In the genomic region with DNA sequence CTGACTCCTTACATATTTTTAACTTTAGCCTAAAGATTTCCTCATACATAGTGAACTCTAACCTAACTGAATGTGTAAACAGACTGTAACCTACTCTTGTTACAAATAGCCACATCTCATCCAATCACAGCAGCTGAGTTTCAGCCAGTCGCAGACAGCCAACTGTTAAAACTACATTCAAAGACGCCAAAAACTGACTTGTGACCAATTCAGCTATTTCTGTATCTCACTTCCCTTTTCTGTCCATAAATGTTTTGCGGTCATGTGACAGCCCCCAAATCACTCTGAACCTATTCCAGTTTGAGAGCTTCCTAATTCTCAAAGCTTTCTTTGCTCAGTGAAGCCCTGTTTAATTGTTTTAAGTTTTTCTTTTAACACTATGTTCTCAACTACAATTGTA, we compare ENCODE assay signal across 15 cellular contexts.
DNase-seq lines count a peak whose midpoint lies in the region; ATAC-seq and TF ChIP-seq lines count a peak whose summit lies in the region.
"Had no signal": no experiment of that assay in that cellular context is flagged by ENCODE, and none has a peak within 500 bp of the region (broad histone marks: within the 10 kb centered on the region; RNA-seq: fewer than 3 reads in every experiment).

No MANE protein-coding gene starts in this region.

- no peaks in the 10 kb centered on the region for H3F3A ChIP-seq in SK-N-SH (replicated peaks; ENCODE audit: insufficient read depth)

- POLR2A ChIA-PET in SK-N-SH (lab: Yijun Ruan, JAX), result no interaction called here

- ATAC-seq in HG02623 (IDR thresholded peaks at IDR 0.05; ENCODE audit: unreplicated experiment) (peak; percentile 63), HG03439 (IDR thresholded peaks at IDR 0.05; ENCODE audit: unreplicated experiment) (no peak), left ventricle myocardium superior (no peak)
- ATAC-seq: activated CD4-positive, alpha-beta T cell treated with anti-CD3 and anti-CD28 coated beads for 36 hours had no signal

- peak overlapping the region in 9 of 11 experiments; percentile 3 to 51 (median 25); a peak in 9 of 22 replicates for H3K4me2 ChIP-seq in BLaER1 treated with 17β-estradiol and CSF1 and Interleukin-3, amounts not matched to agents 10 nM and 100 nM
- no peak overlapping the region for H3K4me2 ChIP-seq in SK-N-SH
- H3K4me2 ChIP-seq: PC-9 had no signal

- H3K27ac ChIP-seq in BLaER1 treated with 17β-estradiol and CSF1 and Interleukin-3, amounts not matched to agents 10 nM and 100 nM, result peak overlapping the region in 5 of 11 experiments; percentile 30 to 57 (median 51); a peak in 9 of 22 replicates
- no peak overlapping the region for H3K27ac ChIP-seq in SK-N-SH (ENCODE audit: low read depth in 2 of 2, low read length in 1 of 2)
- H3K27ac ChIP-seq: parathyroid adenoma, PC-9 had no signal

- H3K4me1 ChIP-seq in BLaER1 treated with 17β-estradiol and CSF1 and Interleukin-3, amounts not matched to agents 10 nM and 100 nM, result peaks cover 0 to 16% (median 9%) of the 10 kb centered on the region in 10 experiments; a peak in 12 of 20 replicates
- H3K4me1 ChIP-seq in SK-N-SH (ENCODE audit: control insufficient read depth in 1 of 2, insufficient read depth in 2 of 2, low read depth in 1 of 2, low read length in 1 of 2), result no peaks in the 10 kb centered on the region
- H3K4me1 ChIP-seq: parathyroid adenoma had no signal

- TF ChIP-seq CTCF in SK-N-SH (IDR thresholded peaks at IDR 0.05), result no peak

- H3K27me3 ChIP-seq in BLaER1 treated with 17β-estradiol and CSF1 and Interleukin-3, amounts not matched to agents 10 nM and 100 nM, result no peaks in the 10 kb centered on the region
- H3K27me3 ChIP-seq in SK-N-SH (ENCODE audit: insufficient read depth), result no peaks in the 10 kb centered on the region

- H3K9ac ChIP-seq in BLaER1 treated with 17β-estradiol and CSF1 and Interleukin-3, amounts not matched to agents 10 nM and 100 nM, result no peak overlapping the region
- no peak overlapping the region for H3K9ac ChIP-seq in SK-N-SH
- H3K9ac ChIP-seq: parathyroid adenoma had no signal

- TF ChIP-seq EP300 in SK-N-SH (IDR thresholded peaks at IDR 0.05; ENCODE audit: borderline replicate concordance in 1 of 2, low read depth in 1 of 2, low read length in 1 of 2), result no peak

- CTCF ChIA-PET in SK-N-SH (lab: Yijun Ruan, JAX), result no interaction called here

- DNase-seq in KBM-7, result peak; percentile 61
- DNase-seq in SKM-1 (lab: John Stamatoyannopoulos, UW; ENCODE audit: unreplicated experiment), result peak; percentile 17
- DNase-seq in SK-N-SH, result no peak
- DNase-seq in ureter (ENCODE audit: low spot score), result no peak
- no peak for DNase-seq in left ventricle myocardium superior
- DNase-seq: activated CD4-positive, alpha-beta T cell treated with anti-CD3 and anti-CD28 coated beads for 36 hours; activated T-cell treated with anti-CD3 and anti-CD28 coated beads, Interleukin-2, amount 50 U/mL, for 1 hour; CD8-positive, alpha-beta memory T cell; NCI-H2171; PC-9; stimulated activated CD4-positive, alpha-beta T cell treated with anti-CD3 and anti-CD28 coated beads, Interleukin-12 subunit alpha, Interleukin-12 subunit beta, amount 100 ng/mL, for 4 hours had no signal

- TF ChIP-seq RAD21 in SK-N-SH (IDR thresholded peaks at IDR 0.05; ENCODE audit: low read length), result no peak

- 47% methylated on average over 3 of the region's 3 CpGs for WGBS in SK-N-SH (ENCODE audit: low lambda C conversion rate)

- H3K4me3 ChIP-seq in BLaER1 treated with 17β-estradiol and CSF1 and Interleukin-3, amounts not matched to agents 10 nM and 100 nM, result no peak overlapping the region
- H3K4me3 ChIP-seq in SK-N-SH (ENCODE audit: low read depth in 2 of 2, low read length in 1 of 2), result no peak overlapping the region
- H3K4me3 ChIP-seq: PC-9 had no signal

- no peaks in the 10 kb centered on the region for H3K36me3 ChIP-seq in BLaER1 treated with 17β-estradiol and CSF1 and Interleukin-3, amounts not matched to agents 10 nM and 100 nM
- no peaks in the 10 kb centered on the region for H3K36me3 ChIP-seq in SK-N-SH (replicated peaks in 1 of 2; ENCODE audit: control insufficient read depth in 1 of 2, insufficient read depth in 2 of 2, low read length in 1 of 2)

- intact Hi-C loops in left ventricle myocardium superior (cut with micrococcal nuclease), result no loop called here

- H3K9me2 ChIP-seq in SK-N-SH, result no peaks in the 10 kb centered on the region

- no peaks in the 10 kb centered on the region for H3K79me2 ChIP-seq in SK-N-SH (ENCODE audit: insufficient read depth)
- H3K79me2 ChIP-seq: parathyroid adenoma had no signal

- H3K9me3 ChIP-seq in BLaER1 treated with 17β-estradiol and CSF1 and Interleukin-3, amounts not matched to agents 10 nM and 100 nM (replicated peaks in 1 of 11), result peaks cover 11 to 36% (median 22%) of the 10 kb centered on the region in 11 experiments; a peak in 21 of 22 replicates
- no peaks in the 10 kb centered on the region for H3K9me3 ChIP-seq in SK-N-SH

- no peaks in the 10 kb centered on the region for H4K20me1 ChIP-seq in BLaER1 treated with 17β-estradiol and CSF1 and Interleukin-3, amounts not matched to agents 10 nM and 100 nM
- no peaks in the 10 kb centered on the region for H4K20me1 ChIP-seq in SK-N-SH (ENCODE audit: insufficient read depth)

- in situ Hi-C loops in KBM-7 (cut with MboI; ENCODE audit: low pct_unique_long_range_greater_than_20kb, low sequenced_read_pairs), result no loop called here

- no peak overlapping the region for H2AFZ ChIP-seq in SK-N-SH (ENCODE audit: low read depth)
- H2AFZ ChIP-seq: parathyroid adenoma, PC-9 had no signal

TF ChIP-seq in SK-N-SH, 30 proteins besides CTCF, POLR2A, EP300 and RAD21:
- TF ChIP-seq FOXJ3 (CRISPR knock-in tag; IDR thresholded peaks at IDR 0.05), result no peak
- TF ChIP-seq REST (IDR thresholded peaks at IDR 0.05; ENCODE audit: low read depth, low read length), result no peak

Comparison
In these comparisons a context has a peak if more than half of its experiments do, and no peak if none do; other contexts are left out.
1. DNase-seq: peak in KBM-7 (single experiment) and SKM-1 (single experiment); none in SK-N-SH (single experiment), ureter (single experiment) and left ventricle myocardium superior (single experiment).